In the genomic region with DNA sequence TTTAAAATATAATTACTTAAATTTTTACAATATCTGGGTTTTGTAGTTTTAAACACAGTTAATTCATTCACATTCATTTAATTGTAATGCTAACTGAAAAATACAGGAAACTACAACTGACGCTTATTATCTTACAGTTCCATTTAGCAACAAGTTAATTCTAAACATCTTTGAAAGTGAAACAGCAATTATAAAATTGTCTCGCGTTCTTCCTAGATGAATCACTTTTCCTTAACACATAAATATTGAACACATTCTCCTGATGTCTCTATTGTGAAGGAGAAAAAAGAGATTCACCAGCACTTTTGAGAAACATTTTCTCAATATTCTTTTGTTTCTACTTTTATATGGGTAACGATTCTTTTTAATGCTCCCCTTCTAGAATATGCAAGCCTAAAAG, we compare ENCODE assay signal across 1 cellular context.
TF ChIP-seq lines count a peak whose summit lies in the region.

No MANE protein-coding gene starts in this region.

TF ChIP-seq in endothelial cell of umbilical vein, 7 proteins besides CTCF, POLR2A, EP300 and RAD21:
- TF ChIP-seq FOS (IDR thresholded peaks at IDR 0.05; ENCODE audit: borderline replicate concordance, insufficient read depth, low read length), result peak; percentile 34
- no peak for TF ChIP-seq MAX (IDR thresholded peaks at IDR 0.05; ENCODE audit: insufficient read depth, insufficient read length)
